In the genomic region with DNA sequence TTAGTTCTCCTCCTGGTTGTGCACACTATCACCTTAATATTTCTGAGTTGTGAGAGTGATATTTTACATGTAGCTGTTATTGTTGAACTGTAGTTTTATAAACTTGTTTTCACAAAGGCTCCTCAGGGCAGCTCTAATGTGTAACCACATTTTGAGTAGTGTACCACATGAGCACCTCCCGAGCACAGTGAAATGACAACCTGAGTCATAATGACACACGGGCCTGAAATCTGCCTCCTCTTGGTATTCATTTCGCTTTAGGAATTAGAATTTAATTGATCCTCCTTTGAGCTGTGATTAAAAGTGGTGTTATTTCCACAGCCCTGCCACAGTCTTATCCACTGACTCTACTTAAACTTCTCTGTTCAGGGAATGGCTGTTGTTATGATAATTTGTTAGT, we compare ENCODE assay signal across 9 cellular contexts.
DNase-seq lines count a peak whose midpoint lies in the region; ATAC-seq, FAIRE-seq and TF ChIP-seq lines count a peak whose summit lies in the region.
"Had no signal": no experiment of that assay in that cellular context is flagged by ENCODE, and none has a peak within 500 bp of the region (broad histone marks: within the 10 kb centered on the region; RNA-seq: fewer than 3 reads in every experiment).

No MANE protein-coding gene starts in this region.

- peaks cover 60% of the 10 kb centered on the region for H3K4me1 ChIP-seq in OCI-LY3 (ENCODE audit: low read length)

- H4K20me1 ChIP-seq in OCI-LY3 (ENCODE audit: insufficient read depth, low read length), result peaks cover 75% of the 10 kb centered on the region

- peak overlapping the region; percentile 46 for H3K27ac ChIP-seq in OCI-LY3 (ENCODE audit: low read length)

- H3K4me2 ChIP-seq in OCI-LY3 (ENCODE audit: low read length), result peak overlapping the region; percentile 72
- H3K4me2 ChIP-seq: GM23338 had no signal

- TF ChIP-seq POLR2A in H54 (IDR thresholded peaks at IDR 0.05; ENCODE audit: low read depth, low read length), result no peak

- H3K9me3 ChIP-seq in OCI-LY3 (ENCODE audit: insufficient read depth, low read length), result no peaks in the 10 kb centered on the region

- peaks cover 73% of the 10 kb centered on the region for H3K79me2 ChIP-seq in OCI-LY3 (ENCODE audit: low read length)

- no peaks in the 10 kb centered on the region for H3K27me3 ChIP-seq in OCI-LY3 (ENCODE audit: low read depth, low read length)

- peak overlapping the region; percentile 29; the same call in 1 of the 2 replicates for H3K9ac ChIP-seq in OCI-LY3 (ENCODE audit: low read length)

- FAIRE-seq in H54 (lab: Jason Lieb, UNC) (peak; percentile 93), islet of Langerhans (lab: Jason Lieb, UNC) (peak; percentile 21)

- no peak for TF ChIP-seq CTCF in OCI-LY3 (IDR thresholded peaks at IDR 0.05; ENCODE audit: low read depth, low read length)

- peaks cover 68% of the 10 kb centered on the region for H3K36me3 ChIP-seq in OCI-LY3 (replicated peaks; ENCODE audit: low read depth, low read length)

- no peak overlapping the region for H2AFZ ChIP-seq in OCI-LY3 (ENCODE audit: low read depth, low read length)
- H2AFZ ChIP-seq: GM23338 had no signal

- DNase-seq in H54 (ENCODE audit: insufficient read length, low spot score), result peak; percentile 42
- no peak for DNase-seq in NCI-H1694 treated with DMSO at 0.1 percent for 48 hours (lab: John Stamatoyannopoulos, UW)
- DNase-seq in NCI-H748 (lab: John Stamatoyannopoulos, UW; ENCODE audit: unreplicated experiment), result no peak
- DNase-seq in activated gamma-delta T cell (lab: John Stamatoyannopoulos, UW), result no peak
- DNase-seq: naive B cell had no signal

- peak; percentile 39 for ATAC-seq in GM18520 (IDR thresholded peaks at IDR 0.05; ENCODE audit: unreplicated experiment)
- ATAC-seq: GM23338 had no signal

- H3K4me3 ChIP-seq in OCI-LY3 (ENCODE audit: low read length), result peak overlapping the region; percentile 42; the same call in 1 of the 2 replicates
- H3K4me3 ChIP-seq: GM23338 had no signal
